ENCODE assay signal across 7 cellular contexts in genomic region chr21:29074007-29074376, GRCh38. TPM values are rescaled to one million over a fixed set of nuclear protein-coding genes. Genes with fewer than 3 reads are reported as not detected.
DNase-seq lines count a peak whose midpoint lies in the region; ATAC-seq and TF ChIP-seq lines count a peak whose summit lies in the region.
"Had no signal": no experiment of that assay in that cellular context is flagged by ENCODE, and none has a peak within 500 bp of the region (broad histone marks: within the 10 kb centered on the region; RNA-seq: fewer than 3 reads in every experiment).

No MANE protein-coding gene starts in this region.

- no peak for DNase-seq in breast epithelium (ENCODE audit: low spot score in 2 of 2)
- no peak for DNase-seq in neuronal stem cell (ENCODE audit: low spot score)
- DNase-seq in effector CD4-positive, alpha-beta T cell, result no peak
- no peak for DNase-seq in T-helper 9 cell

- H2BK12ac ChIP-seq in neuronal stem cell (ENCODE audit: low read length), result no peak overlapping the region

- no peak overlapping the region for H3K18ac ChIP-seq in neuronal stem cell (ENCODE audit: low read length)

- no peak overlapping the region for H3K14ac ChIP-seq in neuronal stem cell (ENCODE audit: low read length)

- H3K9ac ChIP-seq in ES-I3 (ENCODE audit: low read depth, low read length) (peak overlapping the region; percentile 93), neuronal stem cell (ENCODE audit: low read depth, low read length, poor library complexity) (peak overlapping the region; percentile 53)

- H3K9me3 ChIP-seq in ES-I3 (ENCODE audit: control insufficient read depth, insufficient read depth, low read length) (no peaks in the 10 kb centered on the region), breast epithelium (no peaks in the 10 kb centered on the region), neuronal stem cell (replicated peaks in 1 of 2; ENCODE audit: control insufficient read depth in 2 of 2, insufficient read depth in 1 of 2, low read depth in 1 of 2, low read length in 2 of 2) (no peaks in the 10 kb centered on the region)

- H2AK5ac ChIP-seq in neuronal stem cell (ENCODE audit: low read depth, low read length), result no peak overlapping the region

- no peak overlapping the region for H3K4ac ChIP-seq in neuronal stem cell (ENCODE audit: low read length)

- no peak overlapping the region for H2BK5ac ChIP-seq in neuronal stem cell (ENCODE audit: low read length)

- no peak overlapping the region for H2BK15ac ChIP-seq in neuronal stem cell (ENCODE audit: low read length)

- WGBS in neuronal stem cell (ENCODE audit: extremely low coverage in 2 of 2, insufficient read length in 2 of 2, insufficient replicate concordance in 1 of 2), 2 donors, result no CpG with 5 or more reads among the region's 9 CpGs

- no peak overlapping the region for H2BK120ac ChIP-seq in neuronal stem cell (ENCODE audit: low read depth, low read length)

- H4K8ac ChIP-seq in neuronal stem cell (ENCODE audit: low read depth, low read length), result no peak overlapping the region

- H3K27ac ChIP-seq in breast epithelium (peak overlapping the region; percentile 91 to 95), neuronal stem cell (replicated peaks; ENCODE audit: low read length) (peak overlapping the region; percentile 37)

- ATAC-seq in HG02943 (IDR thresholded peaks at IDR 0.05; ENCODE audit: low read depth, unreplicated experiment), result peak; percentile 11

- TF ChIP-seq CTCF in breast epithelium (IDR thresholded peaks at IDR 0.05), result no peak

- H2AFZ ChIP-seq in neuronal stem cell (ENCODE audit: low read length), result peak overlapping the region; percentile 86

- H3K4me1 ChIP-seq in ES-I3 (ENCODE audit: insufficient read depth, low read length), result peaks cover 7% of the 10 kb centered on the region; the same call in 1 of the 2 replicates
- peaks cover 0 to 11% of the 10 kb centered on the region in 2 donors for H3K4me1 ChIP-seq in breast epithelium
- H3K4me1 ChIP-seq in neuronal stem cell (ENCODE audit: control insufficient read depth in 2 of 2, insufficient read depth in 1 of 2, low read depth in 1 of 2, low read length in 2 of 2), result peaks cover 4 to 12% of the 10 kb centered on the region in 2 donors

- intact Hi-C loops in breast epithelium (cut with DNase I; ENCODE audit: low total_unique reads), result no loop called here

- peak overlapping the region; percentile 90 for H3K23ac ChIP-seq in neuronal stem cell (ENCODE audit: low read depth, low read length, poor library complexity)

- no peak for TF ChIP-seq POLR2A in breast epithelium (IDR thresholded peaks at IDR 0.05)

- H3K36me3 ChIP-seq in ES-I3 (ENCODE audit: insufficient read depth, low read length) (no peaks in the 10 kb centered on the region; the same call in 1 of the 2 replicates), breast epithelium (no peaks in the 10 kb centered on the region), neuronal stem cell (replicated peaks in 1 of 2; ENCODE audit: control insufficient read depth in 2 of 2, insufficient read depth in 2 of 2, low read length in 2 of 2) (peaks cover 0 to 27% of the 10 kb centered on the region in 2 donors)

- no peaks in the 10 kb centered on the region for H3K27me3 ChIP-seq in breast epithelium
- H3K27me3 ChIP-seq in neuronal stem cell (ENCODE audit: control insufficient read depth in 3 of 3, insufficient read depth in 3 of 3, low read depth in 1 of 3, low read length in 3 of 3), result no peaks in the 10 kb centered on the region

- peak overlapping the region; percentile 78 to 97 (median 96) for H3K4me3 ChIP-seq in breast epithelium
- H3K4me3 ChIP-seq in neuronal stem cell (ENCODE audit: low read length in 2 of 2), result peak overlapping the region; percentile 75 to 83

- no peak overlapping the region for H4K91ac ChIP-seq in neuronal stem cell (ENCODE audit: low read depth, low read length, poor library complexity)

- H3K4me2 ChIP-seq in neuronal stem cell (ENCODE audit: insufficient read depth, low read length, poor library complexity, severe bottlenecking), result peak overlapping the region; percentile 66

- H3K79me1 ChIP-seq in neuronal stem cell (ENCODE audit: low read depth, low read length), result peaks cover 3% of the 10 kb centered on the region

RNA-seq across cellular contexts. Expression of gene CCT8, which starts 0.5 kb away (rescaled TPM):
- 100 to 1,000 TPM; 104 to 155 (median 121) TPM for total RNA-seq in breast epithelium
- 277 TPM for polyA plus RNA-seq in neuronal stem cell (2013, experiment 1 of 2)
- 277 TPM for polyA plus RNA-seq in neuronal stem cell (2013, experiment 2 of 2)

RNA-seq across cellular contexts. Expression of gene USP16, which starts 49.5 kb away (rescaled TPM):
- total RNA-seq in breast epithelium, result 10 to 100 TPM; 35.4 to 53.0 (median 35.7) TPM
- polyA plus RNA-seq in neuronal stem cell (2013, experiment 1 of 2), result 26.9 TPM
- 27.3 TPM for polyA plus RNA-seq in neuronal stem cell (2013, experiment 2 of 2)

RNA-seq across cellular contexts. Expression of gene RWDD2B, which starts 54.8 kb away (rescaled TPM):
- total RNA-seq in breast epithelium, result 10 to 100 TPM; 10.4 to 14.1 (median 12.1) TPM
- 4.1 TPM for polyA plus RNA-seq in neuronal stem cell (2013, experiment 1 of 2)
- 4.3 TPM for polyA plus RNA-seq in neuronal stem cell (2013, experiment 2 of 2)

RNA-seq across cellular contexts. Expression of gene MAP3K7CL, which starts 56.5 kb away (rescaled TPM):
- total RNA-seq in breast epithelium, result 1 to 10 TPM; 1.8 to 8.5 (median 7.5) TPM
- polyA plus RNA-seq in neuronal stem cell (2013, experiment 1 of 2), result 0.07 TPM
- not detected for polyA plus RNA-seq in neuronal stem cell (2013, experiment 2 of 2)
- total RNA-seq: SK-MEL-5 had no signal
